Comparison of ENCODE assay signal across 23 cellular contexts in genomic region chr5:179504600-179505396, GRCh38.
"Had no signal": no experiment of that assay in that cellular context is flagged by ENCODE, and none has a peak within 500 bp of the region (broad histone marks: within the 10 kb centered on the region; RNA-seq: fewer than 3 reads in every experiment).

No MANE protein-coding gene starts in this region.

- ATAC-seq: activated CD8-positive, alpha-beta memory T cell treated with anti-CD3 and anti-CD28 coated beads, Interleukin-2, amount 10 ng/mL, durations not matched to agents 7 days and 5 days; left ventricle myocardium superior; mucosa of descending colon had no signal

- H3K27ac ChIP-seq: coronary artery, neutrophil, right atrium auricular region had no signal

- H3K27ac Mint-ChIP-seq: activated B cell treated with CpG ODN at 0.5 μM for 24 hours; activated CD4-positive, alpha-beta memory T cell treated with anti-CD3 and anti-CD28 coated beads, Interleukin-2, amount 10 ng/mL, durations not matched to agents 7 days and 5 days; activated CD8-positive, alpha-beta memory T cell treated with anti-CD3 and anti-CD28 coated beads, Interleukin-2, amount 10 ng/mL, durations not matched to agents 7 days and 5 days; activated naive CD8-positive, alpha-beta T cell treated with anti-CD3 and anti-CD28 coated beads, Interleukin-2, amount 10 ng/mL, durations not matched to agents 7 days and 5 days; memory B cell; stimulated activated naive CD8-positive, alpha-beta T cell treated with anti-CD3 and anti-CD28 coated beads, Interleukin-15, Interleukin-2, amounts not matched to agents 100 ng/mL and 50 ng/mL, for 24 hours; T-helper 2 cell treated with Interferon-gamma antibody and Interleukin-4, amounts not matched to agents 5 μg/mL and 100 μg/mL, for 36 hours had no signal

- H3K4me3 ChIP-seq: coronary artery, mucosa of descending colon, right atrium auricular region had no signal

- H3K9me3 Mint-ChIP-seq: activated CD4-positive, alpha-beta memory T cell treated with anti-CD3 and anti-CD28 coated beads, Interleukin-2, amount 10 ng/mL, durations not matched to agents 7 days and 5 days; activated naive CD8-positive, alpha-beta T cell treated with anti-CD3 and anti-CD28 coated beads, Interleukin-2, amount 10 ng/mL, durations not matched to agents 7 days and 5 days; central memory CD8-positive, alpha-beta T cell; stimulated activated naive CD8-positive, alpha-beta T cell treated with anti-CD3 and anti-CD28 coated beads, Interleukin-15, Interleukin-2, amounts not matched to agents 100 ng/mL and 50 ng/mL, for 24 hours; T-helper 2 cell treated with Interferon-gamma antibody and Interleukin-4, amounts not matched to agents 5 μg/mL and 100 μg/mL, for 36 hours had no signal

- H3K9me3 ChIP-seq: mucosa of descending colon, neutrophil, right atrium auricular region had no signal

- H3K36me3 ChIP-seq: neutrophil, right atrium auricular region had no signal

- H3K4me1 ChIP-seq: right atrium auricular region had no signal

- H3K27me3 Mint-ChIP-seq: activated B cell treated with CpG ODN at 0.5 μM for 24 hours; activated CD4-positive, alpha-beta memory T cell treated with anti-CD3 and anti-CD28 coated beads, Interleukin-2, amount 10 ng/mL, durations not matched to agents 7 days and 5 days; activated CD8-positive, alpha-beta memory T cell treated with anti-CD3 and anti-CD28 coated beads, Interleukin-2, amount 10 ng/mL, durations not matched to agents 7 days and 5 days; brain; naive B cell; stimulated activated naive CD8-positive, alpha-beta T cell treated with anti-CD3 and anti-CD28 coated beads, Interleukin-15, Interleukin-2, amounts not matched to agents 100 ng/mL and 50 ng/mL, for 24 hours had no signal

- H3K4me1 Mint-ChIP-seq: central memory CD8-positive, alpha-beta T cell had no signal

- H3K4me3 Mint-ChIP-seq: activated B cell treated with CpG ODN at 0.5 μM for 24 hours; activated CD4-positive, alpha-beta memory T cell treated with anti-CD3 and anti-CD28 coated beads, Interleukin-2, amount 10 ng/mL, durations not matched to agents 7 days and 5 days; activated CD8-positive, alpha-beta memory T cell treated with anti-CD3 and anti-CD28 coated beads, Interleukin-2, amount 10 ng/mL, durations not matched to agents 7 days and 5 days; activated naive CD8-positive, alpha-beta T cell treated with anti-CD3 and anti-CD28 coated beads, Interleukin-2, amount 10 ng/mL, durations not matched to agents 7 days and 5 days; brain; central memory CD8-positive, alpha-beta T cell; memory B cell; naive B cell; stimulated activated naive CD8-positive, alpha-beta T cell treated with anti-CD3 and anti-CD28 coated beads, Interleukin-15, Interleukin-2, amounts not matched to agents 100 ng/mL and 50 ng/mL, for 24 hours; T-helper 2 cell treated with Interferon-gamma antibody and Interleukin-4, amounts not matched to agents 5 μg/mL and 100 μg/mL, for 36 hours had no signal

- DNase-seq: activated B cell treated with CpG ODN at 0.5 μM for 24 hours; activated CD4-positive, alpha-beta memory T cell treated with anti-CD3 and anti-CD28 coated beads, Interleukin-2, amount 10 ng/mL, durations not matched to agents 7 days and 5 days; activated CD4-positive, alpha-beta T cell treated with anti-CD3 and anti-CD28 coated beads for 48 hours; activated CD8-positive, alpha-beta memory T cell treated with anti-CD3 and anti-CD28 coated beads, Interleukin-2, amount 10 ng/mL, durations not matched to agents 7 days and 5 days; activated naive CD4-positive, alpha-beta T cell treated with Interleukin-2 at 50 U/mL for 16 hours; activated naive CD8-positive, alpha-beta T cell treated with anti-CD3 and anti-CD28 coated beads, Interleukin-2, amount 10 ng/mL, durations not matched to agents 7 days and 5 days; erythroblast; foreskin melanocyte; glutamatergic neuron; kidney; left ventricle myocardium superior; mucosa of descending colon; naive B cell; stimulated activated CD4-positive, alpha-beta T cell treated with anti-CD3 and anti-CD28 coated beads, Interleukin-2, amount 100 ng/mL, for 48 hours; trophoblast cell had no signal

- H3K36me3 Mint-ChIP-seq: activated CD8-positive, alpha-beta memory T cell treated with anti-CD3 and anti-CD28 coated beads, Interleukin-2, amount 10 ng/mL, durations not matched to agents 7 days and 5 days; activated naive CD8-positive, alpha-beta T cell treated with anti-CD3 and anti-CD28 coated beads, Interleukin-2, amount 10 ng/mL, durations not matched to agents 7 days and 5 days; brain; memory B cell; naive B cell had no signal

- H3K27me3 ChIP-seq: neutrophil, right atrium auricular region had no signal
